In genomic region chr4:156972370-156972980, GRCh38 we compare ENCODE assay signal across 8 cellular contexts. TPM values are rescaled to one million over a fixed set of nuclear protein-coding genes. Genes with fewer than 3 reads are reported as not detected.
DNase-seq lines count a peak whose midpoint lies in the region; ATAC-seq and TF ChIP-seq lines count a peak whose summit lies in the region.
"Had no signal": no experiment of that assay in that cellular context is flagged by ENCODE, and none has a peak within 500 bp of the region (broad histone marks: within the 10 kb centered on the region; RNA-seq: fewer than 3 reads in every experiment).

No MANE protein-coding gene starts in this region.

- 25% methylated on average over 8 of the region's 8 CpGs for WGBS in thymus

- peaks cover 3 to 31% (median 5%) of the 10 kb centered on the region in 8 donors for H3K9me3 Mint-ChIP-seq in CD4-positive, alpha-beta memory T cell

- H3K36me3 ChIP-seq in OCI-LY3 (replicated peaks; ENCODE audit: low read depth, low read length): peaks cover 2% of the 10 kb centered on the region
- H3K36me3 ChIP-seq in thymus (ENCODE audit: control insufficient read depth, insufficient read depth): no peaks in the 10 kb centered on the region
- H3K36me3 ChIP-seq in CD4-positive, alpha-beta memory T cell (ENCODE audit: insufficient read depth, low read length): no peaks in the 10 kb centered on the region

- H3K27me3 ChIP-seq in OCI-LY3 (ENCODE audit: low read depth, low read length) (no peaks in the 10 kb centered on the region), thymus (ENCODE audit: control insufficient read depth, insufficient read depth) (peaks cover 20% of the 10 kb centered on the region)
- peaks cover 9% of the 10 kb centered on the region for H3K27me3 ChIP-seq in CD4-positive, alpha-beta memory T cell (ENCODE audit: insufficient read depth, low read length)

- no peaks in the 10 kb centered on the region for H3K79me2 ChIP-seq in OCI-LY3 (ENCODE audit: low read length)

- no peak overlapping the region for H3K27ac Mint-ChIP-seq in CD4-positive, alpha-beta memory T cell

- peaks cover 17% of the 10 kb centered on the region for H3K4me1 ChIP-seq in OCI-LY3 (ENCODE audit: low read length)
- H3K4me1 ChIP-seq in thymus (ENCODE audit: control insufficient read depth, insufficient read depth, low read length): no peaks in the 10 kb centered on the region
- no peaks in the 10 kb centered on the region for H3K4me1 ChIP-seq in CD4-positive, alpha-beta memory T cell (ENCODE audit: insufficient read depth, low read length)

- peak overlapping the region; percentile 21 for H3K4me2 ChIP-seq in OCI-LY3 (ENCODE audit: low read length)

- H3K4me1 Mint-ChIP-seq in CD4-positive, alpha-beta memory T cell: peaks cover 4 to 8% (median 7%) of the 10 kb centered on the region in 4 donors

- peak; percentile 68 for DNase-seq in medulla oblongata (ENCODE audit: extremely low spot score)
- no peak for DNase-seq in CD4-positive, alpha-beta memory T cell
- DNase-seq: NCI-H1436 had no signal

- H2AFZ ChIP-seq in OCI-LY3 (ENCODE audit: low read depth, low read length): peak overlapping the region; percentile 57

- H3K9me3 ChIP-seq in OCI-LY3 (ENCODE audit: insufficient read depth, low read length): no peaks in the 10 kb centered on the region
- H3K9me3 ChIP-seq in thymus (ENCODE audit: control insufficient read depth): no peaks in the 10 kb centered on the region
- H3K9me3 ChIP-seq in CD4-positive, alpha-beta memory T cell (ENCODE audit: control insufficient read depth in 1 of 2, low read length in 2 of 2): no peaks in the 10 kb centered on the region

- H3K36me3 Mint-ChIP-seq in CD4-positive, alpha-beta memory T cell: no peaks in the 10 kb centered on the region

- peak overlapping the region in 4 of 8 donors; percentile 15 to 44 (median 30) for H3K4me3 Mint-ChIP-seq in CD4-positive, alpha-beta memory T cell

- POLR2A ChIA-PET in CD4-positive, alpha-beta memory T cell (lab: Charles Lee; ENCODE audit: partially characterized antibody): no interaction called here

- ATAC-seq in HG02642 (IDR thresholded peaks at IDR 0.05; ENCODE audit: poor library complexity, unreplicated experiment) (no peak), HG02571 (IDR thresholded peaks at IDR 0.05; ENCODE audit: unreplicated experiment) (no peak)

- TF ChIP-seq CTCF in OCI-LY3 (IDR thresholded peaks at IDR 0.05; ENCODE audit: low read depth, low read length): no peak

- H3K4me3 ChIP-seq in OCI-LY3 (ENCODE audit: low read length) (no peak overlapping the region), thymus (ENCODE audit: low read length) (peak overlapping the region; percentile 31)
- H3K4me3 ChIP-seq in CD4-positive, alpha-beta memory T cell (ENCODE audit: low read length in 2 of 2): no peak overlapping the region

- H3K9ac ChIP-seq in OCI-LY3 (ENCODE audit: low read length): no peak overlapping the region

- intact Hi-C loops in CD4-positive, alpha-beta memory T cell (cut with micrococcal nuclease): no loop called here

- H3K27ac ChIP-seq in OCI-LY3 (ENCODE audit: low read length): no peak overlapping the region
- peak overlapping the region; percentile 67 for H3K27ac ChIP-seq in cingulate gyrus (ENCODE audit: low read depth, low read length)
- H3K27ac ChIP-seq in thymus (ENCODE audit: low read depth): no peak overlapping the region
- no peak overlapping the region for H3K27ac ChIP-seq in CD4-positive, alpha-beta memory T cell (ENCODE audit: low read depth, low read length)

- CTCF ChIA-PET in CD4-positive, alpha-beta memory T cell (lab: Charles Lee; ENCODE audit: partially characterized antibody): interaction anchor here (1.1 kb wide), 1 partner anchor 10 kb away, joined by 3 read pairs; no protein-coding TSS in a partner anchor

- H3K27me3 Mint-ChIP-seq in CD4-positive, alpha-beta memory T cell: peaks cover 27 to 40% of the 10 kb centered on the region in 2 donors

- no peaks in the 10 kb centered on the region for H4K20me1 ChIP-seq in OCI-LY3 (ENCODE audit: insufficient read depth, low read length)

RNA-seq across cellular contexts. Expression of gene PDGFC, which starts 0.9 kb away (rescaled TPM):
- 13.1 TPM for polyA plus RNA-seq in thymus
- under 1 TPM in 1 of 2 experiments, not detected in 1; 0.29 TPM for total RNA-seq in CD4-positive, alpha-beta memory T cell
- not detected for polyA plus RNA-seq in CD4-positive, alpha-beta memory T cell

Comparison
In these comparisons a context has a peak if more than half of its experiments do, and no peak if none do; other contexts are left out.
1. RNA of gene PDGFC, which starts 0.9 kb away (polyA plus RNA-seq): 13.1 TPM in thymus (single experiment); not detected in CD4-positive, alpha-beta memory T cell; every median in the first group is over 10 times any median in the second.